In genomic region chr6:30769853-30770160, GRCh38 we compare ENCODE assay signal across 9 cellular contexts. TPM values are rescaled to one million over a fixed set of nuclear protein-coding genes. Genes with fewer than 3 reads are reported as not detected.
DNase-seq lines count a peak whose midpoint lies in the region; ATAC-seq and TF ChIP-seq lines count a peak whose summit lies in the region.
"Had no signal": no experiment of that assay in that cellular context is flagged by ENCODE, and none has a peak within 500 bp of the region (broad histone marks: within the 10 kb centered on the region; RNA-seq: fewer than 3 reads in every experiment).

No MANE protein-coding gene starts in this region.

- peak overlapping the region; percentile 94 for H3K18ac ChIP-seq in mesendoderm (ENCODE audit: low read length)

- no peak overlapping the region for H3K23ac ChIP-seq in mesendoderm (ENCODE audit: low read length)

- TF ChIP-seq POLR2A in heart left ventricle (IDR thresholded peaks at IDR 0.05) (no peak), adrenal gland (IDR thresholded peaks at IDR 0.05) (no peak)

- no peaks in the 10 kb centered on the region for H3K79me2 ChIP-seq in mesendoderm (ENCODE audit: control insufficient read depth, insufficient read depth, low read length)

- H3K9me3 ChIP-seq in heart left ventricle, result no peaks in the 10 kb centered on the region
- H3K9me3 ChIP-seq in adrenal gland (replicated peaks in 1 of 3), result no peaks in the 10 kb centered on the region
- H3K9me3 ChIP-seq in upper lobe of right lung, result no peaks in the 10 kb centered on the region

- peak overlapping the region in 9 of 12 donors; percentile 25 to 79 (median 62) for H3K27ac ChIP-seq in heart left ventricle
- peak overlapping the region; percentile 12 to 92 (median 69) for H3K27ac ChIP-seq in adrenal gland
- H3K27ac ChIP-seq in mesendoderm (ENCODE audit: low read depth, low read length), result peak overlapping the region; percentile 90
- H3K27ac ChIP-seq in upper lobe of right lung, result peak overlapping the region; percentile 43

- peak overlapping the region; percentile 94 for H2AK5ac ChIP-seq in mesendoderm (ENCODE audit: low read length)

- peak overlapping the region; percentile 94 for H3K56ac ChIP-seq in mesendoderm (ENCODE audit: low read length)

- intact Hi-C loops in heart left ventricle (cut with DNase I), result no loop called here
- intact Hi-C loops in left ventricle myocardium superior (cut with micrococcal nuclease), result no loop called here
- intact Hi-C loops in adrenal gland (cut with DNase I), result no loop called here
- intact Hi-C loops in upper lobe of right lung (cut with DNase I), result no loop called here

- 40 to 67% (median 56%) methylated on average over 3 of the region's 3 CpGs for WGBS in heart left ventricle, 4 donors
- WGBS in adrenal gland, 4 donors, result 23 to 40% (median 34%) methylated on average over 3 of the region's 3 CpGs
- no CpG with 5 or more reads among the region's 3 CpGs for WGBS in mesendoderm (ENCODE audit: extremely low coverage, insufficient coverage, low lambda C conversion rate)

- H3K9ac ChIP-seq in mesendoderm (ENCODE audit: low read length), result peak overlapping the region; percentile 53

- H3K36me3 ChIP-seq in heart left ventricle (no peaks in the 10 kb centered on the region), adrenal gland (replicated peaks in 1 of 2) (no peaks in the 10 kb centered on the region), mesendoderm (ENCODE audit: control insufficient read depth, insufficient read depth, low read length) (no peaks in the 10 kb centered on the region), upper lobe of right lung (no peaks in the 10 kb centered on the region)

- H3K4me1 ChIP-seq in heart left ventricle (peaks cover 4 to 51% (median 24%) of the 10 kb centered on the region in 12 donors), adrenal gland (replicated peaks in 1 of 2) (peaks cover 15 to 34% of the 10 kb centered on the region in 2 donors), mesendoderm (ENCODE audit: control insufficient read depth, low read depth, low read length) (peaks cover 15% of the 10 kb centered on the region), upper lobe of right lung (peaks cover 15% of the 10 kb centered on the region)

- H2BK5ac ChIP-seq in mesendoderm (ENCODE audit: low read length), result peak overlapping the region; percentile 100

- H4K8ac ChIP-seq in mesendoderm (ENCODE audit: low read depth, low read length), result no peak overlapping the region

- H3K79me1 ChIP-seq in mesendoderm (ENCODE audit: low read length), result no peaks in the 10 kb centered on the region

- H3K27me3 ChIP-seq in heart left ventricle (no peaks in the 10 kb centered on the region), adrenal gland (no peaks in the 10 kb centered on the region), mesendoderm (ENCODE audit: insufficient read depth, low read length, poor library complexity) (no peaks in the 10 kb centered on the region), upper lobe of right lung (no peaks in the 10 kb centered on the region)

- H3K4ac ChIP-seq in mesendoderm (ENCODE audit: low read depth, low read length), result peak overlapping the region; percentile 90

- TF ChIP-seq CTCF in heart left ventricle (IDR thresholded peaks at IDR 0.05) (no peak), adrenal gland (IDR thresholded peaks at IDR 0.05) (no peak), upper lobe of right lung (IDR thresholded peaks at IDR 0.05) (no peak)

- DNase-seq in heart left ventricle (no peak), left ventricle myocardium superior (no peak), adrenal gland (no peak), mesendoderm (no peak), upper lobe of right lung (no peak), germinal center (ENCODE audit: low spot score) (no peak), nucleus accumbens (lab: John Stamatoyannopoulos, UW) (no peak)
- DNase-seq: NCI-H2029 had no signal

- H3K4me3 ChIP-seq in heart left ventricle (no peak overlapping the region), adrenal gland (no peak overlapping the region), mesendoderm (ENCODE audit: low read length) (no peak overlapping the region), upper lobe of right lung (no peak overlapping the region)

- ATAC-seq in heart left ventricle (no peak), left ventricle myocardium superior (no peak), upper lobe of right lung (no peak), HG03520 (IDR thresholded peaks at IDR 0.05; ENCODE audit: unreplicated experiment) (no peak)

- H4K5ac ChIP-seq in mesendoderm (ENCODE audit: low read length), result peak overlapping the region; percentile 2

- H3K4me2 ChIP-seq in mesendoderm (ENCODE audit: low read length), result no peak overlapping the region

- H2BK120ac ChIP-seq in mesendoderm (ENCODE audit: low read depth, low read length), result peak overlapping the region; percentile 40

- H2BK15ac ChIP-seq in mesendoderm (replicated peaks; ENCODE audit: low read depth), result no peak overlapping the region

RNA-seq across cellular contexts. Expression of gene IER3, which starts 25.5 kb away (rescaled TPM):
- total RNA-seq in heart left ventricle, result 100 to 1,000 TPM in 2 of 9 donors, 10 to 100 TPM in 6, 1 to 10 TPM in 1; 8.7 to 127 (median 69.8) TPM
- 100 to 1,000 TPM in 1 of 2 donors, 10 to 100 TPM in 1; 33.3 to 119 TPM for polyA plus RNA-seq in heart left ventricle
- 12.7 TPM for total RNA-seq in left ventricle myocardium superior
- 10 to 100 TPM in 7 of 8 donors, 1 to 10 TPM in 1; 4.0 to 66.2 (median 43.1) TPM for total RNA-seq in adrenal gland
- polyA plus RNA-seq in adrenal gland, result 100 to 1,000 TPM in 1 of 3 donors, 10 to 100 TPM in 2; 10.3 to 136 (median 49.1) TPM
- 285 TPM for polyA plus RNA-seq in mesendoderm (2013, experiment 1 of 2)
- polyA plus RNA-seq in mesendoderm (2013, experiment 2 of 2), result 254 TPM
- total RNA-seq in upper lobe of right lung, result 35.4 TPM

RNA-seq across cellular contexts. Expression of gene FLOT1, which starts 27.3 kb away (rescaled TPM):
- total RNA-seq in heart left ventricle (100 to 1,000 TPM; 166 to 282 (median 211) TPM), left ventricle myocardium superior (238 TPM), adrenal gland (100 to 1,000 TPM; 237 to 449 (median 339) TPM), upper lobe of right lung (175 TPM)
- polyA plus RNA-seq in heart left ventricle (100 to 1,000 TPM; 291 to 310 TPM), adrenal gland (100 to 1,000 TPM; 390 to 599 (median 411) TPM)
- polyA plus RNA-seq in mesendoderm (2013, experiment 1 of 2), result 70.7 TPM
- polyA plus RNA-seq in mesendoderm (2013, experiment 2 of 2), result 68.2 TPM

RNA-seq across cellular contexts. Expression of gene TUBB, which starts 49.7 kb away (rescaled TPM):
- total RNA-seq in heart left ventricle, result 100 to 1,000 TPM; 183 to 474 (median 238) TPM
- 100 to 1,000 TPM; 195 to 497 TPM for polyA plus RNA-seq in heart left ventricle
- total RNA-seq in left ventricle myocardium superior, result 196 TPM
- 100 to 1,000 TPM in 7 of 8 donors, 10 to 100 TPM in 1; 90.3 to 439 (median 214) TPM for total RNA-seq in adrenal gland
- 100 to 1,000 TPM; 107 to 473 (median 177) TPM for polyA plus RNA-seq in adrenal gland
- 1,956 TPM for polyA plus RNA-seq in mesendoderm (2013, experiment 1 of 2)
- 1,954 TPM for polyA plus RNA-seq in mesendoderm (2013, experiment 2 of 2)
- 243 TPM for total RNA-seq in upper lobe of right lung

RNA-seq across cellular contexts. Expression of gene MDC1, which starts 52.7 kb away (rescaled TPM):
- total RNA-seq in heart left ventricle (10 to 100 TPM; 10.6 to 25.0 (median 17.5) TPM), left ventricle myocardium superior (13.2 TPM), adrenal gland (10 to 100 TPM in 5 of 8 donors, 1 to 10 TPM in 3; 2.8 to 27.6 (median 18.4) TPM), upper lobe of right lung (32.8 TPM)
- polyA plus RNA-seq in heart left ventricle (10 to 100 TPM in 1 of 2 donors, 1 to 10 TPM in 1; 8.6 to 13.9 TPM), adrenal gland (10 to 100 TPM; 16.8 to 26.9 (median 21.0) TPM)
- polyA plus RNA-seq in mesendoderm (2013, experiment 1 of 2), result 30.4 TPM
- 29.4 TPM for polyA plus RNA-seq in mesendoderm (2013, experiment 2 of 2)
